ENCODE assay signal across 14 cellular contexts in the genomic region with DNA sequence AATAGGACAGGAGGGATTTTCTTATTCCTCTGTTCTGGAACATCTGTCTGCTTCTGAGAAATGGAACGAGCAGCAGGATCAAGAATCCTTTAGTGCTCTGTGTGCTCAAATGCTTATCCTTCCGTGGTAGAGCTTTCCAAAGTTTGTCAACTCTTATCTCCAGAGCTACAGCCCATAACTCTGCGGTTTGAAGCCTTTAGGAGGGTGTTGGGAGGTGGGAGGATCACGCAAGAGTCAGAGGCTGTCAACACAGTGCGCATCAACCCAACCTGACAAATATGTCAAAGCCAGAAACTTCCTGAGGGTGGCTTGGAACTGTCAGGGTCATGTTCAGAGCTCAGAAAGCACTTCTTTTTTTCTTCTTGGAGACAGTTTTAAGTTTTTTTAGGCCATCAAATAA.
DNase-seq lines count a peak whose midpoint lies in the region; ATAC-seq and TF ChIP-seq lines count a peak whose summit lies in the region.
"Had no signal": no experiment of that assay in that cellular context is flagged by ENCODE, and none has a peak within 500 bp of the region (broad histone marks: within the 10 kb centered on the region; RNA-seq: fewer than 3 reads in every experiment).

No MANE protein-coding gene starts in this region.

- peak overlapping the region; percentile 43 for H3K27ac ChIP-seq in left ventricle myocardium inferior (replicated peaks)
- peak overlapping the region; percentile 93 for H3K27ac ChIP-seq in subcutaneous abdominal adipose tissue (ENCODE audit: low read depth, low read length)
- H3K27ac ChIP-seq in mesendoderm (ENCODE audit: low read depth, low read length): no peak overlapping the region
- H3K27ac ChIP-seq: neutrophil had no signal

- H4K5ac ChIP-seq in mesendoderm (ENCODE audit: low read length): no peak overlapping the region

- no peaks in the 10 kb centered on the region for H3K79me2 ChIP-seq in mesendoderm (ENCODE audit: control insufficient read depth, insufficient read depth, low read length)

- ATAC-seq in GM18870 (IDR thresholded peaks at IDR 0.05; ENCODE audit: unreplicated experiment) (no peak), GM21723 (IDR thresholded peaks at IDR 0.05; ENCODE audit: unreplicated experiment) (no peak)
- ATAC-seq: stimulated activated naive CD8-positive, alpha-beta T cell treated with anti-CD3 and anti-CD28 coated beads, Interleukin-15, amount 100 ng/mL, for 72 hours had no signal

- H3K23ac ChIP-seq in mesendoderm (ENCODE audit: low read length): no peak overlapping the region

- H4K8ac ChIP-seq in mesendoderm (ENCODE audit: low read depth, low read length): no peak overlapping the region

- no peak overlapping the region for H3K56ac ChIP-seq in mesendoderm (ENCODE audit: low read length)

- H2BK5ac ChIP-seq in mesendoderm (ENCODE audit: low read length): no peak overlapping the region

- H3K4me2 ChIP-seq in mesendoderm (ENCODE audit: low read length): no peak overlapping the region

- H3K79me1 ChIP-seq in mesendoderm (ENCODE audit: low read length): peaks cover 4% of the 10 kb centered on the region

- H2BK120ac ChIP-seq in mesendoderm (ENCODE audit: low read depth, low read length): no peak overlapping the region

- H3K4me3 ChIP-seq in adipocyte (ENCODE audit: low read length) (peak overlapping the region; percentile 63), left ventricle myocardium inferior (no peak overlapping the region), subcutaneous abdominal adipose tissue (ENCODE audit: low read depth in 1 of 5, low read length in 5 of 5) (peak overlapping the region in 1 of 5 donors; percentile 6), mesendoderm (ENCODE audit: low read length) (no peak overlapping the region)

- no peak overlapping the region for H2AK5ac ChIP-seq in mesendoderm (ENCODE audit: low read length)

- no CpG with 5 or more reads among the region's 5 CpGs for WGBS in mesendoderm (ENCODE audit: extremely low coverage, insufficient coverage, low lambda C conversion rate)

- intact Hi-C loops in left ventricle myocardium inferior (cut with micrococcal nuclease): no loop called here

- H3K4ac ChIP-seq in mesendoderm (ENCODE audit: low read depth, low read length): no peak overlapping the region

- H3K9me3 ChIP-seq in adipocyte (ENCODE audit: control insufficient read depth, low read length) (no peaks in the 10 kb centered on the region), left ventricle myocardium inferior (replicated peaks) (no peaks in the 10 kb centered on the region), subcutaneous abdominal adipose tissue (ENCODE audit: control insufficient read depth in 5 of 5, low read length in 5 of 5) (no peaks in the 10 kb centered on the region)
- H3K9me3 ChIP-seq: neutrophil had no signal

- H3K27me3 ChIP-seq in adipocyte (replicated peaks; ENCODE audit: control insufficient read depth, insufficient read depth, low read length) (no peaks in the 10 kb centered on the region), left ventricle myocardium inferior (ENCODE audit: low read depth) (no peaks in the 10 kb centered on the region), subcutaneous abdominal adipose tissue (ENCODE audit: control insufficient read depth in 5 of 5, insufficient read depth in 4 of 5, low read length in 5 of 5) (no peaks in the 10 kb centered on the region), mesendoderm (ENCODE audit: insufficient read depth, low read length, poor library complexity) (no peaks in the 10 kb centered on the region)
- H3K27me3 ChIP-seq: neutrophil had no signal

- no peak overlapping the region for H3K18ac ChIP-seq in mesendoderm (ENCODE audit: low read length)

- H3K36me3 ChIP-seq in adipocyte (ENCODE audit: control insufficient read depth, insufficient read depth, low read length, severe bottlenecking): peaks cover 45% of the 10 kb centered on the region
- H3K36me3 ChIP-seq in left ventricle myocardium inferior: peaks cover 20% of the 10 kb centered on the region
- H3K36me3 ChIP-seq in subcutaneous abdominal adipose tissue (ENCODE audit: control insufficient read depth in 5 of 5, insufficient read depth in 5 of 5, low read length in 5 of 5): peaks cover 13 to 24% (median 21%) of the 10 kb centered on the region in 5 donors
- peaks cover 1% of the 10 kb centered on the region for H3K36me3 ChIP-seq in mesendoderm (ENCODE audit: control insufficient read depth, insufficient read depth, low read length)
- H3K36me3 ChIP-seq: neutrophil had no signal

- no peak for TF ChIP-seq CTCF in left ventricle myocardium inferior (IDR thresholded peaks at IDR 0.05; ENCODE audit: borderline replicate concordance)

- H3K9ac ChIP-seq in adipocyte (ENCODE audit: low read length) (peak overlapping the region; percentile 74), subcutaneous abdominal adipose tissue (ENCODE audit: low read length in 5 of 5) (peak overlapping the region in 4 of 5 donors; percentile 0 to 59 (median 34)), mesendoderm (ENCODE audit: low read length) (no peak overlapping the region)

- DNase-seq in HuH-7 (ENCODE audit: low spot score): peak; percentile 15
- DNase-seq in adipocyte (ENCODE audit: low read depth): no peak
- DNase-seq in left ventricle myocardium inferior: no peak
- no peak for DNase-seq in mesendoderm
- DNase-seq in iPS-NIHi11 (ENCODE audit: low spot score): no peak
- DNase-seq: activated CD4-positive, alpha-beta T cell treated with anti-CD3 and anti-CD28 coated beads, Interleukin-2, amount 50 U/mL, for 1 hour; activated naive CD4-positive, alpha-beta T cell treated with anti-CD3 and anti-CD28 coated beads, Interleukin-2, amount 50 U/mL, for 16 hours; effector CD4-positive, alpha-beta T cell; stimulated activated CD4-positive, alpha-beta T cell treated with anti-CD3 and anti-CD28 coated beads, Interleukin-2, amount 100 ng/mL, for 24 hours; stimulated activated naive CD8-positive, alpha-beta T cell treated with anti-CD3 and anti-CD28 coated beads, Interleukin-15, amount 100 ng/mL, for 72 hours had no signal

- no peak overlapping the region for H2BK15ac ChIP-seq in mesendoderm (replicated peaks; ENCODE audit: low read depth)

- H3K4me1 ChIP-seq in adipocyte (ENCODE audit: control insufficient read depth, insufficient read depth, low read length) (peaks cover 70% of the 10 kb centered on the region), left ventricle myocardium inferior (peaks cover 66% of the 10 kb centered on the region), subcutaneous abdominal adipose tissue (ENCODE audit: control insufficient read depth in 5 of 5, insufficient read depth in 5 of 5, low read length in 5 of 5) (peaks cover 0 to 70% (median 64%) of the 10 kb centered on the region in 5 donors), mesendoderm (ENCODE audit: control insufficient read depth, low read depth, low read length) (peaks cover 3% of the 10 kb centered on the region)
